12 cellular contexts compared by ENCODE assay signal in the genomic region with DNA sequence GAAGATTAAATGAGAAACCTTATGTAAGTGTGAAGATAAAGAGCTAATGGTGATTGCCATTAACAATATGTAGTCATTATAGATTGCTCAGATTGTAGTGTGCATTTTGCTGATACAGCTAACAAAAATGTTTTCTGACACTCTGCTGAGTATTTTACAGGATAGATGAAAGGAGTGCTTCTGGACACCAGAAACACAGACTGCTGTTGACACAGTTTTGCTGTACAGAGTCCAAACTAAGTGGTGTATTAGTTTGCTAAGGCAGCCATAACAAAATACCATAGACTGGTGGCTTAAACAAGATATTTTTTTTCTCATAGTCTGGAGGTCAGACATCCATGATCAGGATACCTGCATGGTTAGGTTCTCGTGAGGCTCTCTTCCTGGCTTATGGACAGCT. TPM values are rescaled to one million over a fixed set of nuclear protein-coding genes. Genes with fewer than 3 reads are reported as not detected.
DNase-seq lines count a peak whose midpoint lies in the region; ATAC-seq, FAIRE-seq and TF ChIP-seq lines count a peak whose summit lies in the region.
"Had no signal": no experiment of that assay in that cellular context is flagged by ENCODE, and none has a peak within 500 bp of the region (broad histone marks: within the 10 kb centered on the region; RNA-seq: fewer than 3 reads in every experiment).

No MANE protein-coding gene starts in this region.

- no peak overlapping the region for H3K18ac ChIP-seq in mesenchymal stem cell (ENCODE audit: low read depth in 1 of 2, low read length in 2 of 2)

- no peak overlapping the region for H3K27ac ChIP-seq in mesenchymal stem cell (ENCODE audit: low read length, poor library complexity, severe bottlenecking)
- H3K27ac ChIP-seq: gastrocnemius medialis had no signal

- CTCF ChIA-PET in activated CD8-positive, alpha-beta T cell treated with anti-CD3 and anti-CD28 coated beads, Interleukin-2, amount 10 ng/mL, durations not matched to agents 7 days and 5 days (lab: Charles Lee): interaction anchor here (0.7 to 5.4 kb wide), 7 partner anchors 12 to 274 kb away, joined by 3 to 41 read pairs (median 4); partner anchors contain the start of gene SMNDC1

- no peak overlapping the region for H3K14ac ChIP-seq in mesenchymal stem cell (ENCODE audit: low read length in 2 of 2)

- no peak overlapping the region for H4K8ac ChIP-seq in mesenchymal stem cell (ENCODE audit: low read length)

- no peak overlapping the region for H3K27ac Mint-ChIP-seq in activated CD8-positive, alpha-beta T cell treated with anti-CD3 and anti-CD28 coated beads, Interleukin-2, amount 10 ng/mL, durations not matched to agents 7 days and 5 days

- H3K4me2 ChIP-seq in mesenchymal stem cell (ENCODE audit: low read length, poor library complexity, severe bottlenecking): peak overlapping the region; percentile 11

- no peak overlapping the region for H2BK120ac ChIP-seq in mesenchymal stem cell (ENCODE audit: low read depth, low read length)

- H4K91ac ChIP-seq in mesenchymal stem cell (ENCODE audit: low read length): no peak overlapping the region

- TF ChIP-seq POLR2A in GM12891 (IDR thresholded peaks at IDR 0.05; ENCODE audit: low read depth, low read length): no peak

- POLR2A ChIA-PET in activated CD8-positive, alpha-beta T cell treated with anti-CD3 and anti-CD28 coated beads, Interleukin-2, amount 10 ng/mL, durations not matched to agents 7 days and 5 days (lab: Charles Lee): interaction anchor here (0.6 to 1.0 kb wide), 3 partner anchors 236 to 347 kb away, joined by 3 to 5 read pairs (median 3); no protein-coding TSS in a partner anchor

- H3K4me3 ChIP-seq in BE2C (ENCODE audit: low read depth, low read length): peak overlapping the region; percentile 85
- H3K4me3 ChIP-seq in mesenchymal stem cell (ENCODE audit: insufficient read depth in 1 of 2, low read depth in 1 of 2, low read length in 2 of 2): no peak overlapping the region

- DNase-seq in BE2C (no peak), GM12891 (ENCODE audit: insufficient read length, low spot score) (no peak), mesenchymal stem cell (no peak), NCI-H446 treated with DMSO at 0.1 percent for 48 hours (lab: John Stamatoyannopoulos, UW) (no peak), activated gamma-delta T cell (lab: John Stamatoyannopoulos, UW) (no peak)
- no peak for DNase-seq in activated CD8-positive, alpha-beta T cell treated with anti-CD3 and anti-CD28 coated beads, Interleukin-2, amount 10 ng/mL, durations not matched to agents 7 days and 5 days
- DNase-seq: caudate nucleus, DMS 273 treated with DMSO at 0.1 percent for 48 hours, gastrocnemius medialis, NCI-H524 treated with DMSO at 0.1 percent for 48 hours had no signal

- no peak for TF ChIP-seq CTCF in BE2C (IDR thresholded peaks at IDR 0.05; ENCODE audit: low read depth, low read length)

- peaks cover 47% of the 10 kb centered on the region for H3K36me3 Mint-ChIP-seq in activated CD8-positive, alpha-beta T cell treated with anti-CD3 and anti-CD28 coated beads, Interleukin-2, amount 10 ng/mL, durations not matched to agents 7 days and 5 days (ENCODE audit: low read depth)

- H2AK5ac ChIP-seq in mesenchymal stem cell (ENCODE audit: low read length, severe bottlenecking): no peak overlapping the region

- 95% methylated on average over 1 of the region's 1 CpG for WGBS in mesenchymal stem cell

- no peak overlapping the region for H2AFZ ChIP-seq in mesenchymal stem cell (ENCODE audit: low read depth, low read length)

- peak; percentile 85 for FAIRE-seq in GM12891 (lab: Jason Lieb, UNC)

- H3K79me1 ChIP-seq in mesenchymal stem cell (replicated peaks; ENCODE audit: low read length, poor library complexity, severe bottlenecking): peaks cover 11% of the 10 kb centered on the region

- H3K27me3 Mint-ChIP-seq in activated CD8-positive, alpha-beta T cell treated with anti-CD3 and anti-CD28 coated beads, Interleukin-2, amount 10 ng/mL, durations not matched to agents 7 days and 5 days (ENCODE audit: low read depth): no peaks in the 10 kb centered on the region

- H3K27me3 ChIP-seq in BE2C (no peaks in the 10 kb centered on the region), mesenchymal stem cell (ENCODE audit: control insufficient read depth in 1 of 2, insufficient read depth in 1 of 2, low read length in 2 of 2) (no peaks in the 10 kb centered on the region)
- H3K27me3 ChIP-seq: gastrocnemius medialis had no signal

- no peak overlapping the region for H2BK12ac ChIP-seq in mesenchymal stem cell (ENCODE audit: low read length in 2 of 2)

- H3K4me1 ChIP-seq in BE2C (peaks cover 10% of the 10 kb centered on the region; the same call in 1 of the 2 replicates), mesenchymal stem cell (ENCODE audit: control insufficient read depth, insufficient read depth, low read depth, low read length) (peaks cover 5% of the 10 kb centered on the region)

- peaks cover 51% of the 10 kb centered on the region for H3K4me1 Mint-ChIP-seq in activated CD8-positive, alpha-beta T cell treated with anti-CD3 and anti-CD28 coated beads, Interleukin-2, amount 10 ng/mL, durations not matched to agents 7 days and 5 days (ENCODE audit: low read depth)

- H2BK5ac ChIP-seq in mesenchymal stem cell (ENCODE audit: low read depth, low read length, poor library complexity, severe bottlenecking): no peak overlapping the region

- H3K9me3 ChIP-seq in BE2C (no peaks in the 10 kb centered on the region), mesenchymal stem cell (ENCODE audit: control insufficient read depth, low read length) (no peaks in the 10 kb centered on the region)
- H3K9me3 ChIP-seq: gastrocnemius medialis had no signal

- peaks cover 26% of the 10 kb centered on the region for H3K36me3 ChIP-seq in BE2C
- peaks cover 3 to 16% of the 10 kb centered on the region in 2 experiments for H3K36me3 ChIP-seq in mesenchymal stem cell (ENCODE audit: control insufficient read depth in 1 of 2, insufficient read depth in 2 of 2, low read depth in 1 of 2, low read length in 2 of 2)
- H3K36me3 ChIP-seq: gastrocnemius medialis had no signal

- H3K9me3 Mint-ChIP-seq in activated CD8-positive, alpha-beta T cell treated with anti-CD3 and anti-CD28 coated beads, Interleukin-2, amount 10 ng/mL, durations not matched to agents 7 days and 5 days (ENCODE audit: insufficient read depth): no peaks in the 10 kb centered on the region

- no peak overlapping the region for H3K9ac ChIP-seq in mesenchymal stem cell (ENCODE audit: low read length)

- H3K23ac ChIP-seq in mesenchymal stem cell (ENCODE audit: low read length in 2 of 2): no peak overlapping the region

- no peak overlapping the region for H2BK15ac ChIP-seq in mesenchymal stem cell (ENCODE audit: low read depth, poor library complexity, severe bottlenecking)

- peak overlapping the region in 1 of 2 experiments; percentile 15 for H3K4ac ChIP-seq in mesenchymal stem cell (ENCODE audit: low read depth in 1 of 2, low read length in 2 of 2)

- ATAC-seq in activated CD8-positive, alpha-beta T cell treated with anti-CD3 and anti-CD28 coated beads, Interleukin-2, amount 10 ng/mL, durations not matched to agents 7 days and 5 days: no peak
- no peak for ATAC-seq in GM18867 (IDR thresholded peaks at IDR 0.05; ENCODE audit: unreplicated experiment)
- ATAC-seq in HG03460 (IDR thresholded peaks at IDR 0.05; ENCODE audit: unreplicated experiment): no peak
- ATAC-seq: gastrocnemius medialis had no signal

- peak overlapping the region; percentile 95 for H3K4me3 Mint-ChIP-seq in activated CD8-positive, alpha-beta T cell treated with anti-CD3 and anti-CD28 coated beads, Interleukin-2, amount 10 ng/mL, durations not matched to agents 7 days and 5 days

TF ChIP-seq in GM12891, 5 proteins besides CTCF, POLR2A, EP300 and RAD21:
- TF ChIP-seq POLR2AphosphoS5 (IDR thresholded peaks at IDR 0.05; ENCODE audit: low read depth, low read length) (no peak), POU2F2 (IDR thresholded peaks at IDR 0.05; ENCODE audit: low read depth, low read length) (no peak), PAX5 (IDR thresholded peaks at IDR 0.05; ENCODE audit: insufficient read depth, low read length, severe bottlenecking) (no peak), TAF1 (IDR thresholded peaks at IDR 0.05; ENCODE audit: low read depth, low read length) (no peak), SPI1 (IDR thresholded peaks at IDR 0.05; ENCODE audit: low read depth, low read length) (no peak)

RNA-seq across cellular contexts. Expression of gene SMC3, which starts 2.2 kb away (rescaled TPM):
- polyA plus RNA-seq in BE2C (2012; ENCODE audit: insufficient read depth, insufficient read length, low read depth): 42.9 TPM
- 30.3 TPM for polyA plus RNA-seq in GM12891 (2012; ENCODE audit: low read depth, missing spikeins)
- 10 to 100 TPM; 75.6 to 82.2 TPM for total RNA-seq in activated CD8-positive, alpha-beta T cell treated with anti-CD3 and anti-CD28 coated beads, Interleukin-2, amount 10 ng/mL, durations not matched to agents 7 days and 5 days
- 19.1 TPM for polyA plus RNA-seq in mesenchymal stem cell (2013, experiment 1 of 2)
- 19.0 TPM for polyA plus RNA-seq in mesenchymal stem cell (2013, experiment 2 of 2)
